In genomic region chr17:78168906-78169793, GRCh38 we compare ENCODE assay signal across 8 cellular contexts. TPM values are rescaled to one million over a fixed set of nuclear protein-coding genes. Genes with fewer than 3 reads are reported as not detected.
DNase-seq lines count a peak whose midpoint lies in the region; ATAC-seq and TF ChIP-seq lines count a peak whose summit lies in the region.

No MANE protein-coding gene starts in this region.

- no peak for DNase-seq in BJ (ENCODE audit: low read depth)
- DNase-seq in Jurkat, Clone E6-1 (ENCODE audit: low read depth, low spot score) = no peak
- peak; percentile 55 for DNase-seq in activated CD4-positive, CD25-positive, alpha-beta regulatory T cell treated with anti-CD3 and anti-CD28 coated beads, Interleukin-2, amount 50 U/mL, for 72 hours
- DNase-seq in choroid plexus epithelial cell (ENCODE audit: low read depth) = no peak
- peak; percentile 65 to 87 for DNase-seq in left lung
- peak; percentile 29 to 49 (median 32) for DNase-seq in stimulated activated CD4-positive, alpha-beta T cell treated with anti-CD3 and anti-CD28 coated beads, TNF-alpha, amount 100 ng/mL, for 1 hour (ENCODE audit: low read depth in 3 of 3, low spot score in 1 of 3)

- H3K36me3 ChIP-seq in BJ (ENCODE audit: control insufficient read depth, insufficient read depth, low read length) (peaks cover 5% of the 10 kb centered on the region; the same call in 1 of the 2 replicates), left lung (peaks cover 0 to 31% of the 10 kb centered on the region in 2 donors)

- intact Hi-C loops in left lung (cut with DNase I) = no loop called here

- peak overlapping the region; percentile 80 to 81 for H3K27ac ChIP-seq in left lung

- no peaks in the 10 kb centered on the region for H3K27me3 ChIP-seq in BJ (ENCODE audit: control insufficient read depth, insufficient read depth, low read length)
- H3K27me3 ChIP-seq in left lung = no peaks in the 10 kb centered on the region

- peaks cover 28 to 58% of the 10 kb centered on the region in 2 donors for H3K4me1 ChIP-seq in left lung

- peak; percentile 8 for ATAC-seq in GM19324 (IDR thresholded peaks at IDR 0.05; ENCODE audit: low FRiP score, unreplicated experiment)
- peak; percentile 42 for ATAC-seq in left lung
- no peak for ATAC-seq in GM21576 (IDR thresholded peaks at IDR 0.05; ENCODE audit: unreplicated experiment)

- H3K9me3 ChIP-seq in left lung = no peaks in the 10 kb centered on the region

- TF ChIP-seq CTCF in BJ (IDR thresholded peaks at IDR 0.05; ENCODE audit: insufficient read depth, low read depth, low read length) (no peak), choroid plexus epithelial cell (conservative IDR thresholded peaks at IDR 0.05; ENCODE audit: low read depth, low read length) (no peak), left lung (IDR thresholded peaks at IDR 0.05) (no peak)

- POLR2A ChIA-PET in BJ (lab: Charles Lee) = interaction anchor here (0.6 kb wide), 1 partner anchor 86 kb away, joined by 9 read pairs; no protein-coding TSS in a partner anchor

- peak overlapping the region; percentile 73 for H3K4me3 ChIP-seq in BJ (ENCODE audit: low read depth, low read length)
- peak overlapping the region; percentile 60 for H3K4me3 ChIP-seq in Jurkat, Clone E6-1 (ENCODE audit: low read length)
- peak overlapping the region; percentile 57 for H3K4me3 ChIP-seq in choroid plexus epithelial cell (ENCODE audit: low read depth, low read length)
- peak overlapping the region; percentile 56 to 79 for H3K4me3 ChIP-seq in left lung

- CTCF ChIA-PET in BJ (lab: Yijun Ruan, JAX) = interaction anchor here (0.9 to 1.3 kb wide), 4 partner anchors 15 to 60 kb away, joined by 3 to 4 read pairs (median 4); no protein-coding TSS in a partner anchor

RNA-seq across cellular contexts. Expression of gene SYNGR2, which starts 0.8 kb away (rescaled TPM):
- 95.6 and 135 TPM in 2 replicates for polyA plus RNA-seq in BJ (2011; rRNA removed)
- polyA minus RNA-seq in BJ (2011; rRNA and poly(A)+ RNA removed) = 87.6 and 130 TPM in 2 replicates
- 56.8 TPM for polyA plus RNA-seq in Jurkat, Clone E6-1 (2012; ENCODE audit: insufficient read depth, insufficient read length)
- total RNA-seq in left lung = 100 to 1,000 TPM; 192 to 227 TPM

RNA-seq across cellular contexts. Expression of gene TK1, which starts 17.7 kb away (rescaled TPM):
- 62.5 and 130 TPM in 2 replicates for polyA plus RNA-seq in BJ (2011; rRNA removed)
- 36.9 and 57.7 TPM in 2 replicates for polyA minus RNA-seq in BJ (2011; rRNA and poly(A)+ RNA removed)
- polyA plus RNA-seq in Jurkat, Clone E6-1 (2012; ENCODE audit: insufficient read depth, insufficient read length) = 52.8 TPM
- total RNA-seq in left lung = 10 to 100 TPM; 24.0 to 33.0 TPM

RNA-seq across cellular contexts. Expression of gene AFMID, which starts 18.0 kb away (rescaled TPM):
- 28.0 and 32.1 TPM in 2 replicates for polyA plus RNA-seq in BJ (2011; rRNA removed)
- 24.8 and 35.6 TPM in 2 replicates for polyA minus RNA-seq in BJ (2011; rRNA and poly(A)+ RNA removed)
- polyA plus RNA-seq in Jurkat, Clone E6-1 (2012; ENCODE audit: insufficient read depth, insufficient read length) = 24.8 TPM
- 10 to 100 TPM; 31.3 to 38.6 TPM for total RNA-seq in left lung

RNA-seq across cellular contexts. Expression of gene C17orf99, which starts 23.0 kb away (rescaled TPM):
- not detected in 2 replicates for polyA plus RNA-seq in BJ (2011; rRNA removed)
- polyA minus RNA-seq in BJ (2011; rRNA and poly(A)+ RNA removed) = not detected in 2 replicates
- polyA plus RNA-seq in Jurkat, Clone E6-1 (2012; ENCODE audit: insufficient read depth, insufficient read length) = not detected
- not detected for total RNA-seq in left lung

RNA-seq across cellular contexts. Expression of gene TMC8, which starts 38.6 kb away (rescaled TPM):
- polyA plus RNA-seq in BJ (2011; rRNA removed) = not detected in 2 replicates
- not detected in 2 replicates for polyA minus RNA-seq in BJ (2011; rRNA and poly(A)+ RNA removed)
- polyA plus RNA-seq in Jurkat, Clone E6-1 (2012; ENCODE audit: insufficient read depth, insufficient read length) = 73.5 TPM
- total RNA-seq in left lung = 10 to 100 TPM; 14.7 to 37.3 TPM

Comparison
In these comparisons a context has a peak if more than half of its experiments do, and no peak if none do; other contexts are left out.
1. DNase-seq: peak in activated CD4-positive, CD25-positive, alpha-beta regulatory T cell treated with anti-CD3 and anti-CD28 coated beads, Interleukin-2, amount 50 U/mL, for 72 hours (single experiment), left lung (2 of 2) and stimulated activated CD4-positive, alpha-beta T cell treated with anti-CD3 and anti-CD28 coated beads, TNF-alpha, amount 100 ng/mL, for 1 hour (3 of 3); none in BJ (single experiment), Jurkat, Clone E6-1 (single experiment) and choroid plexus epithelial cell (single experiment).
2. Peak in every context shown above with its lines, with median percentiles within 50 percentile points of each other: H3K4me3 ChIP-seq.